17 cellular contexts compared by ENCODE assay signal in genomic region chr6:42566614-42567208, GRCh38. TPM values are rescaled to one million over a fixed set of nuclear protein-coding genes. Genes with fewer than 3 reads are reported as not detected.
DNase-seq lines count a peak whose midpoint lies in the region; ATAC-seq, FAIRE-seq and TF ChIP-seq lines count a peak whose summit lies in the region.
"Had no signal": no experiment of that assay in that cellular context is flagged by ENCODE, and none has a peak within 500 bp of the region (broad histone marks: within the 10 kb centered on the region; RNA-seq: fewer than 3 reads in every experiment).

No MANE protein-coding gene starts in this region.

- no peak for TF ChIP-seq POLR2A in A549 (IDR thresholded peaks at IDR 0.05; ENCODE audit: low read length)

- no peaks in the 10 kb centered on the region for H3K9me3 Mint-ChIP-seq in activated T-helper 2 cell treated with anti-CD3 and anti-CD28 coated beads, Interferon-gamma antibody, Interleukin-2, Interleukin-4, amounts not matched to agents 10 μg/mL and 5 μg/mL and 100 μg/mL, durations not matched to agents 14 hours and 24 hours and 36 hours
- H3K9me3 Mint-ChIP-seq in naive thymus-derived CD8-positive, alpha-beta T cell = no peaks in the 10 kb centered on the region

- H3K4me3 Mint-ChIP-seq in activated T-helper 2 cell treated with anti-CD3 and anti-CD28 coated beads, Interferon-gamma antibody, Interleukin-2, Interleukin-4, amounts not matched to agents 10 μg/mL and 5 μg/mL and 100 μg/mL, durations not matched to agents 14 hours and 24 hours and 36 hours (ENCODE audit: low read depth) = peak overlapping the region; percentile 93
- peak overlapping the region; percentile 24 to 100 (median 96) for H3K4me3 Mint-ChIP-seq in naive thymus-derived CD8-positive, alpha-beta T cell

- H4K8ac ChIP-seq in neuronal stem cell (ENCODE audit: low read depth, low read length) = no peak overlapping the region

- no peak overlapping the region for H2BK120ac ChIP-seq in neuronal stem cell (ENCODE audit: low read depth, low read length)

- H3K4me1 ChIP-seq in A549 (peaks cover 17% of the 10 kb centered on the region), neuronal stem cell (ENCODE audit: control insufficient read depth in 2 of 2, insufficient read depth in 1 of 2, low read depth in 1 of 2, low read length in 2 of 2) (peaks cover 0 to 4% of the 10 kb centered on the region in 2 donors)
- H3K4me1 ChIP-seq: parathyroid adenoma had no signal

- TF ChIP-seq CTCF in A549 (IDR thresholded peaks at IDR 0.05) = no peak

- H3K18ac ChIP-seq in neuronal stem cell (ENCODE audit: low read length) = no peak overlapping the region

- peaks cover 39% of the 10 kb centered on the region for H3K4me1 Mint-ChIP-seq in activated T-helper 2 cell treated with anti-CD3 and anti-CD28 coated beads, Interferon-gamma antibody, Interleukin-2, Interleukin-4, amounts not matched to agents 10 μg/mL and 5 μg/mL and 100 μg/mL, durations not matched to agents 14 hours and 24 hours and 36 hours (ENCODE audit: low read depth)
- H3K4me1 Mint-ChIP-seq in naive thymus-derived CD8-positive, alpha-beta T cell = peaks cover 15 to 65% (median 45%) of the 10 kb centered on the region in 4 donors

- ATAC-seq in A549 = no peak
- ATAC-seq in naive thymus-derived CD8-positive, alpha-beta T cell = no peak

- H3K27me3 ChIP-seq in neuronal stem cell (ENCODE audit: control insufficient read depth in 3 of 3, insufficient read depth in 3 of 3, low read depth in 1 of 3, low read length in 3 of 3) = no peaks in the 10 kb centered on the region
- H3K27me3 ChIP-seq: esophagus muscularis mucosa, SJSA1 had no signal

- H3K79me1 ChIP-seq in neuronal stem cell (ENCODE audit: low read depth, low read length) = peaks cover 6% of the 10 kb centered on the region

- no peak overlapping the region for H2AK5ac ChIP-seq in neuronal stem cell (ENCODE audit: low read depth, low read length)

- H2BK12ac ChIP-seq in neuronal stem cell (ENCODE audit: low read length) = no peak overlapping the region

- H3K36me3 Mint-ChIP-seq in activated T-helper 2 cell treated with anti-CD3 and anti-CD28 coated beads, Interferon-gamma antibody, Interleukin-2, Interleukin-4, amounts not matched to agents 10 μg/mL and 5 μg/mL and 100 μg/mL, durations not matched to agents 14 hours and 24 hours and 36 hours (ENCODE audit: low read depth) = peaks cover 31% of the 10 kb centered on the region
- H3K36me3 Mint-ChIP-seq in naive thymus-derived CD8-positive, alpha-beta T cell = peaks cover 0 to 18% (median 3%) of the 10 kb centered on the region in 3 donors

- H2BK15ac ChIP-seq in neuronal stem cell (ENCODE audit: low read length) = no peak overlapping the region

- H3K9ac ChIP-seq in neuronal stem cell (ENCODE audit: low read depth, low read length, poor library complexity) = no peak overlapping the region
- H3K9ac ChIP-seq: parathyroid adenoma had no signal

- H3K27ac ChIP-seq in A549 (no peak overlapping the region), neuronal stem cell (replicated peaks; ENCODE audit: low read length) (no peak overlapping the region)
- H3K27ac ChIP-seq: parathyroid adenoma, SJSA1, WERI-Rb-1 had no signal

- no peak for TF ChIP-seq RAD21 in A549 (conservative IDR thresholded peaks at IDR 0.05 in 1 of 2, IDR thresholded peaks at IDR 0.05 in 1 of 2)

- H3K4me3 ChIP-seq in A549 (no peak overlapping the region), GM08714 (ENCODE audit: low read length) (peak overlapping the region; percentile 71; the same call in 1 of the 2 replicates), neuronal stem cell (ENCODE audit: low read length in 2 of 2) (no peak overlapping the region)
- H3K4me3 ChIP-seq: lung had no signal

- H3K9me3 ChIP-seq in A549 (no peaks in the 10 kb centered on the region), neuronal stem cell (replicated peaks in 1 of 2; ENCODE audit: control insufficient read depth in 2 of 2, insufficient read depth in 1 of 2, low read depth in 1 of 2, low read length in 2 of 2) (no peaks in the 10 kb centered on the region)
- H3K9me3 ChIP-seq: esophagus muscularis mucosa, SJSA1 had no signal

- H4K91ac ChIP-seq in neuronal stem cell (ENCODE audit: low read depth, low read length, poor library complexity) = no peak overlapping the region

- no peak overlapping the region for H3K4ac ChIP-seq in neuronal stem cell (ENCODE audit: low read length)

- H2AFZ ChIP-seq in neuronal stem cell (ENCODE audit: low read length) = no peak overlapping the region
- H2AFZ ChIP-seq: parathyroid adenoma had no signal

- CTCF ChIA-PET in A549 (lab: Yijun Ruan, JAX) = no interaction called here

- DNase-seq in A549 (ENCODE audit: low read depth in 1 of 2, low spot score in 1 of 2) = no peak
- no peak for DNase-seq in activated T-helper 2 cell treated with anti-CD3 and anti-CD28 coated beads, Interferon-gamma antibody, Interleukin-2, Interleukin-4, amounts not matched to agents 10 μg/mL and 5 μg/mL and 100 μg/mL, durations not matched to agents 14 hours and 24 hours and 36 hours (ENCODE audit: low spot score)
- no peak for DNase-seq in naive thymus-derived CD8-positive, alpha-beta T cell
- no peak for DNase-seq in NCI-H2029 treated with DMSO at 0.1 percent for 48 hours (lab: John Stamatoyannopoulos, UW)
- DNase-seq in epidermal melanocyte (ENCODE audit: insufficient read length, low spot score) = no peak
- no peak for DNase-seq in AG20443 (ENCODE audit: low spot score)
- DNase-seq in neuronal stem cell (ENCODE audit: low spot score) = no peak
- DNase-seq: activated effector memory CD4-positive, alpha-beta T cell treated with anti-CD3 and anti-CD28 coated beads, Interleukin-2, amount 50 U/mL, for 16 hours; central memory CD4-positive, alpha-beta T cell; NCI-H2029; NCI-H82; WERI-Rb-1 had no signal

- POLR2A ChIA-PET in A549 (lab: Yijun Ruan, JAX) = no interaction called here
- POLR2A ChIA-PET in naive thymus-derived CD8-positive, alpha-beta T cell (lab: Charles Lee) = no interaction called here

- H3K14ac ChIP-seq in neuronal stem cell (ENCODE audit: low read length) = no peak overlapping the region

- FAIRE-seq in A549 (lab: Jason Lieb, UNC) = no peak

- 81% methylated on average over 5 of the region's 5 CpGs for WGBS in A549 (ENCODE audit: missing lambda C conversion rate)
- no CpG with 5 or more reads among the region's 5 CpGs for WGBS in neuronal stem cell (ENCODE audit: extremely low coverage in 2 of 2, insufficient read length in 2 of 2, insufficient replicate concordance in 1 of 2), 2 donors

- no peak overlapping the region for H2BK5ac ChIP-seq in neuronal stem cell (ENCODE audit: low read length)

- H3K27me3 Mint-ChIP-seq in activated T-helper 2 cell treated with anti-CD3 and anti-CD28 coated beads, Interferon-gamma antibody, Interleukin-2, Interleukin-4, amounts not matched to agents 10 μg/mL and 5 μg/mL and 100 μg/mL, durations not matched to agents 14 hours and 24 hours and 36 hours (ENCODE audit: low read depth) = no peaks in the 10 kb centered on the region
- H3K27me3 Mint-ChIP-seq in naive thymus-derived CD8-positive, alpha-beta T cell = no peaks in the 10 kb centered on the region

- peaks cover 0 to 12% of the 10 kb centered on the region in 2 donors for H3K36me3 ChIP-seq in neuronal stem cell (replicated peaks in 1 of 2; ENCODE audit: control insufficient read depth in 2 of 2, insufficient read depth in 2 of 2, low read length in 2 of 2)
- H3K36me3 ChIP-seq: esophagus muscularis mucosa had no signal

- no peak overlapping the region for H3K23ac ChIP-seq in neuronal stem cell (ENCODE audit: low read depth, low read length, poor library complexity)

- TF ChIP-seq EP300 in A549 (IDR thresholded peaks at IDR 0.05) = no peak

- intact Hi-C loops in activated T-helper 2 cell treated with anti-CD3 and anti-CD28 coated beads, Interferon-gamma antibody, Interleukin-2, Interleukin-4, amounts not matched to agents 10 μg/mL and 5 μg/mL and 100 μg/mL, durations not matched to agents 14 hours and 24 hours and 36 hours (cut with micrococcal nuclease) = loop anchor here (5.0 to 10.0 kb wide), 4 partner anchors 48 to 211 kb away; partner anchors contain the start of gene TBCC

- H3K27ac Mint-ChIP-seq in activated T-helper 2 cell treated with anti-CD3 and anti-CD28 coated beads, Interferon-gamma antibody, Interleukin-2, Interleukin-4, amounts not matched to agents 10 μg/mL and 5 μg/mL and 100 μg/mL, durations not matched to agents 14 hours and 24 hours and 36 hours = peak overlapping the region; percentile 46
- H3K27ac Mint-ChIP-seq in naive thymus-derived CD8-positive, alpha-beta T cell = peak overlapping the region in 7 of 10 donors; percentile 34 to 96 (median 76)

- H3K4me2 ChIP-seq in A549 (peak overlapping the region; percentile 98; the same call in 1 of the 3 replicates), neuronal stem cell (ENCODE audit: insufficient read depth, low read length, poor library complexity, severe bottlenecking) (no peak overlapping the region)

TF ChIP-seq in A549, 52 proteins besides CTCF, POLR2A, EP300 and RAD21:
- TF ChIP-seq, protein P1, sequence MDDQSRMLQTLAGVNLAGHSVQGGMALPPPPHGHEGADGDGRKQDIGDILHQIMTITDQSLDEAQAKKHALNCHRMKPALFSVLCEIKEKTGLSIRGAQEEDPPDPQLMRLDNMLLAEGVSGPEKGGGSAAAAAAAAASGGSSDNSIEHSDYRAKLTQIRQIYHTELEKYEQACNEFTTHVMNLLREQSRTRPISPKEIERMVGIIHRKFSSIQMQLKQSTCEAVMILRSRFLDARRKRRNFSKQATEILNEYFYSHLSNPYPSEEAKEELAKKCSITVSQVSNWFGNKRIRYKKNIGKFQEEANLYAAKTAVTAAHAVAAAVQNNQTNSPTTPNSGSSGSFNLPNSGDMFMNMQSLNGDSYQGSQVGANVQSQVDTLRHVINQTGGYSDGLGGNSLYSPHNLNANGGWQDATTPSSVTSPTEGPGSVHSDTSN (IDR thresholded peaks at IDR 0.05) = no peak
- TF ChIP-seq JUNB (IDR thresholded peaks at IDR 0.05) = no peak
TF ChIP-seq in A549: peak in this region for 0.

RNA-seq across cellular contexts. Expression of gene UBR2, which starts 2.9 kb away (rescaled TPM):
- polyA plus RNA-seq in A549 (2011; rRNA removed) (12.9 and 15.2 TPM in 2 replicates), A549 (2017; fragmentation: RNase III; extraction: RNeasy Plus Mini Kit Qiagen cat#74134 plus additional on column Dnase treatment) (5.1 to 5.5 TPM (median 5.2 TPM) in 3 replicates)
- polyA plus RNA-seq in A549 (2012; cell fraction: cytosol; rRNA removed) = 2.0 TPM in 2 replicates
- polyA plus RNA-seq in A549 (2012; cell fraction: nucleus; rRNA removed) = 3.1 and 5.0 TPM in 2 replicates
- polyA minus RNA-seq in A549 (2011; rRNA and poly(A)+ RNA removed) = 11.7 and 11.8 TPM in 2 replicates
- 28.6 and 29.6 TPM in 2 replicates for total RNA-seq in activated T-helper 2 cell treated with anti-CD3 and anti-CD28 coated beads, Interferon-gamma antibody, Interleukin-2, Interleukin-4, amounts not matched to agents 10 μg/mL and 5 μg/mL and 100 μg/mL, durations not matched to agents 14 hours and 24 hours and 36 hours
- 10 to 100 TPM; 46.9 to 49.6 TPM for total RNA-seq in naive thymus-derived CD8-positive, alpha-beta T cell
- polyA plus RNA-seq in naive thymus-derived CD8-positive, alpha-beta T cell = 1 to 10 TPM; 7.0 to 9.1 (median 8.1) TPM
- polyA plus RNA-seq in neuronal stem cell (2013, experiment 1 of 2) = 5.7 TPM
- polyA plus RNA-seq in neuronal stem cell (2013, experiment 2 of 2) = 5.6 TPM
